10 cellular contexts compared by ENCODE assay signal in the genomic region with DNA sequence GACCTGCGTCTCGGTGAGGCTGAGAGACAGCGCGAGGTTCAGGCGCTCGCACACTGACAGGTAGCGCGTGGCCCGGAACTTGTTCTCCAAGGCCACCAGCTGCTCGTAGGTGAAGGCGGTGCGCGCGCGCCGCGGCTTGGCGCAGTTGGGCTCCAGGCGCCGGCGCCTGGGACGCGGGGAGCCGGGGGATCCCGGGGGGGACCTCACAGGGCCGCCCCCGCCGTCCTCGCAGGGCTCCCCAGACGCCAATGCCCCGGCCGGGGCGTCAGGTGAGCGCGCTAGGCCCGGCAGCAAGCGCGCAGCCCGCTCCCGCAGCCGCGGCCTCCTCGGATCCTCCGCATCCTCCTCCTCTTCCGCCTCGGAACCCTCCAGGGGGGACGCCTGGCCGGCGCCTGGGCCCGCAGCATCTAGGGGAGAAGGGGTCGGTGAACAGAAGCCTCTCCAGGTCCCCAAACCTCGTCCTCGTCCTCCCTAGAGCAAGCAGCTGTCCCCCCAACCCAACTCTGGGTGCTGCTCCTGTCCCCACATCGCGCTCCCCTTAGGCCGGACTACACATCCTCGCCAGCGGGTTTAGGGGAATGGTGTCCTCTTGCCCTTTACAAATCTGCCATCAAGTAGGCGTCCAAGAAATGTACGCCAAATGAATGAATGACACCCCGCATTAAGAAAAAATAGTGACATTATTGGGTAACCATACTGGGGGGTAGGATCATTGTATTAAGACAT. TPM values are rescaled to one million over a fixed set of nuclear protein-coding genes. Genes with fewer than 3 reads are reported as not detected.
DNase-seq lines count a peak whose midpoint lies in the region; ATAC-seq and TF ChIP-seq lines count a peak whose summit lies in the region.
"Had no signal": no experiment of that assay in that cellular context is flagged by ENCODE, and none has a peak within 500 bp of the region (broad histone marks: within the 10 kb centered on the region; RNA-seq: fewer than 3 reads in every experiment).

No MANE protein-coding gene starts in this region.

- POLR2A ChIA-PET in RWPE1 (lab: Yijun Ruan, JAX; ENCODE audit: low non-redundant PET) = no interaction called here

- H3K4me3 Mint-ChIP-seq in mesothelial cell of epicardium = peak overlapping the region; percentile 65

- H3K4me3 ChIP-seq in right cardiac atrium (ENCODE audit: low read length) (peak overlapping the region; percentile 18), body of pancreas (no peak overlapping the region), vagina (peak overlapping the region; percentile 8 to 33)

- peaks cover 19% of the 10 kb centered on the region for H3K4me1 Mint-ChIP-seq in mesothelial cell of epicardium

- ATAC-seq in right cardiac atrium = no peak
- peak; percentile 18 for ATAC-seq in body of pancreas
- ATAC-seq in HG03175 (IDR thresholded peaks at IDR 0.05; ENCODE audit: unreplicated experiment) = no peak

- CTCF ChIA-PET in RWPE1 (lab: Yijun Ruan, JAX) = no interaction called here

- TF ChIP-seq POLR2A in body of pancreas (IDR thresholded peaks at IDR 0.05) (no peak), vagina (IDR thresholded peaks at IDR 0.05) (no peak)

- no peaks in the 10 kb centered on the region for H3K36me3 Mint-ChIP-seq in mesothelial cell of epicardium

- H3K27ac ChIP-seq in right cardiac atrium (ENCODE audit: low read length) (no peak overlapping the region), body of pancreas (no peak overlapping the region), vagina (no peak overlapping the region), RWPE1 (no peak overlapping the region)

- intact Hi-C loops in right cardiac atrium (cut with DNase I) = no loop called here
- intact Hi-C loops in cardiac septum (cut with DNase I) = no loop called here
- intact Hi-C loops in body of pancreas (cut with DNase I) = no loop called here
- intact Hi-C loops in vagina (cut with DNase I) = no loop called here

- H3K27me3 ChIP-seq in right cardiac atrium (ENCODE audit: control insufficient read depth, insufficient read depth) (peaks cover 4% of the 10 kb centered on the region), body of pancreas (peaks cover 0 to 37% of the 10 kb centered on the region in 2 donors), vagina (peaks cover 5% of the 10 kb centered on the region)

- no peak overlapping the region for H3K27ac Mint-ChIP-seq in mesothelial cell of epicardium

- H3K9me3 Mint-ChIP-seq in mesothelial cell of epicardium = no peaks in the 10 kb centered on the region

- H3K36me3 ChIP-seq in body of pancreas (replicated peaks in 1 of 2; ENCODE audit: insufficient read depth in 1 of 2, low read depth in 2 of 2) (no peaks in the 10 kb centered on the region), vagina (no peaks in the 10 kb centered on the region)

- no peaks in the 10 kb centered on the region for H3K9me3 ChIP-seq in right cardiac atrium (ENCODE audit: control insufficient read depth, low read length)
- no peaks in the 10 kb centered on the region for H3K9me3 ChIP-seq in body of pancreas
- H3K9me3 ChIP-seq in vagina = no peaks in the 10 kb centered on the region

- H3K4me1 ChIP-seq in right cardiac atrium (ENCODE audit: control insufficient read depth, insufficient read depth, low read length) (no peaks in the 10 kb centered on the region), body of pancreas (peaks cover 28% of the 10 kb centered on the region), vagina (peaks cover 37% of the 10 kb centered on the region)

- TF ChIP-seq CTCF in body of pancreas (IDR thresholded peaks at IDR 0.05) (no peak), mesothelial cell of epicardium (IDR thresholded peaks at IDR 0.05; ENCODE audit: unreplicated experiment) (no peak), vagina (IDR thresholded peaks at IDR 0.05) (no peak), RWPE1 (conservative IDR thresholded peaks at IDR 0.05; ENCODE audit: low read depth) (no peak)

- H3K27me3 Mint-ChIP-seq in mesothelial cell of epicardium (ENCODE audit: low read depth) = peaks cover 86% of the 10 kb centered on the region

- WGBS in right cardiac atrium = 1% methylated on average over 61 of the region's 61 CpGs
- WGBS in body of pancreas, 2 donors = 2 to 11% methylated on average over 8 to 60 of the region's 61 CpGs

- no peak for DNase-seq in right cardiac atrium
- DNase-seq in cardiac septum (ENCODE audit: low spot score) = no peak
- DNase-seq in body of pancreas = peak in 2 of 4 donors; percentile 20 to 43
- peak in 1 of 2 experiments; percentile 42 for DNase-seq in mesothelial cell of epicardium (ENCODE audit: low spot score in 2 of 2, unreplicated experiment in 2 of 2)
- DNase-seq in vagina (ENCODE audit: extremely low spot score in 2 of 2) = no peak
- DNase-seq in activated gamma-delta T cell (lab: John Stamatoyannopoulos, UW) = no peak
- no peak for DNase-seq in RWPE1 (ENCODE audit: low spot score)
- DNase-seq: MM.1S had no signal

RNA-seq across cellular contexts. Expression of gene NKX1-2, which starts 1.9 kb away (rescaled TPM):
- total RNA-seq in right cardiac atrium (not detected), cardiac septum (not detected), body of pancreas (not detected), mesothelial cell of epicardium (not detected in 3 replicates), vagina (0.98 TPM)
- polyA plus RNA-seq in right cardiac atrium = not detected
- total RNA-seq: epithelial cell of proximal tubule had no signal

RNA-seq across cellular contexts. Expression of gene LHPP, which starts 13.7 kb away (rescaled TPM):
- 10 to 100 TPM; 18.3 to 24.9 (median 20.0) TPM for total RNA-seq in right cardiac atrium
- polyA plus RNA-seq in right cardiac atrium = 17.8 TPM
- 13.9 TPM for total RNA-seq in cardiac septum
- 1 to 10 TPM; 4.9 to 9.9 TPM for total RNA-seq in body of pancreas
- total RNA-seq in mesothelial cell of epicardium = 17.3 to 19.6 TPM (median 17.5 TPM) in 3 replicates
- 20.1 TPM for total RNA-seq in vagina

RNA-seq across cellular contexts. Expression of gene OAT, which starts 29.2 kb away (rescaled TPM):
- total RNA-seq in right cardiac atrium (10 to 100 TPM; 40.0 to 47.8 (median 43.7) TPM), cardiac septum (38.0 TPM), body of pancreas (10 to 100 TPM; 22.8 to 40.9 TPM), mesothelial cell of epicardium (52.5 to 55.1 TPM (median 54.5 TPM) in 3 replicates), vagina (83.2 TPM)
- polyA plus RNA-seq in right cardiac atrium = 34.7 TPM

Comparison
In these comparisons a context has a peak if more than half of its experiments do, and no peak if none do; other contexts are left out.
1. H3K4me3 ChIP-seq: peak in right cardiac atrium (single experiment) and vagina (2 of 2); none in body of pancreas (0 of 2).